8 cellular contexts compared by ENCODE assay signal in genomic region chr5:320524-321232, GRCh38. TPM values are rescaled to one million over a fixed set of nuclear protein-coding genes. Genes with fewer than 3 reads are reported as not detected.
DNase-seq lines count a peak whose midpoint lies in the region; ATAC-seq and TF ChIP-seq lines count a peak whose summit lies in the region.

No MANE protein-coding gene starts in this region.

- no peak overlapping the region for H3K4me2 ChIP-seq in neural cell (ENCODE audit: low read length)

- no peak for ATAC-seq in CD8-positive, alpha-beta T cell
- no peak for ATAC-seq in GM21717 (IDR thresholded peaks at IDR 0.05; ENCODE audit: unreplicated experiment)

- H3K27me3 Mint-ChIP-seq in CD8-positive, alpha-beta T cell (ENCODE audit: low read depth), result peaks cover 26% of the 10 kb centered on the region
- peaks cover 8% of the 10 kb centered on the region for H3K27me3 Mint-ChIP-seq in HFFc6 (ENCODE audit: insufficient read depth)

- CTCF ChIA-PET in CD8-positive, alpha-beta T cell (lab: Charles Lee), result no interaction called here

- POLR2A ChIA-PET in CD8-positive, alpha-beta T cell (lab: Charles Lee), result no interaction called here

- no peaks in the 10 kb centered on the region for H3K79me2 ChIP-seq in neural cell (replicated peaks; ENCODE audit: insufficient read depth, low read length)

- H3K4me1 Mint-ChIP-seq in CD8-positive, alpha-beta T cell (ENCODE audit: low read depth), result peaks cover 13% of the 10 kb centered on the region
- H3K4me1 Mint-ChIP-seq in HFFc6 (ENCODE audit: low read depth), result peaks cover 30% of the 10 kb centered on the region

- intact Hi-C loops in CD8-positive, alpha-beta T cell (cut with DNase I, micrococcal nuclease), result no loop called here

- no peaks in the 10 kb centered on the region for H3K36me3 ChIP-seq in CD8-positive, alpha-beta T cell (ENCODE audit: insufficient read depth, low read length)
- H3K36me3 ChIP-seq in neural cell (ENCODE audit: insufficient read depth, low read length), result no peaks in the 10 kb centered on the region

- peaks cover 20% of the 10 kb centered on the region for H3K27me3 ChIP-seq in CD8-positive, alpha-beta T cell (ENCODE audit: insufficient read depth, low read length)
- peaks cover 60% of the 10 kb centered on the region for H3K27me3 ChIP-seq in neural cell (ENCODE audit: insufficient read depth, low read depth, low read length)

- peak overlapping the region; percentile 51 for H2AFZ ChIP-seq in neural cell (ENCODE audit: low read depth, low read length)

- H3K4me3 Mint-ChIP-seq in CD8-positive, alpha-beta T cell, result peak overlapping the region; percentile 65
- H3K4me3 Mint-ChIP-seq in HFFc6, result peak overlapping the region; percentile 85

- no peak for TF ChIP-seq RAD21 in neural cell (conservative IDR thresholded peaks at IDR 0.05)

- H3K27ac Mint-ChIP-seq in CD8-positive, alpha-beta T cell, result no peak overlapping the region
- peak overlapping the region; percentile 69 for H3K27ac Mint-ChIP-seq in HFFc6

- no peaks in the 10 kb centered on the region for H3F3A ChIP-seq in neural cell (ENCODE audit: insufficient read depth, low read length, poor library complexity, severe bottlenecking)

- no peak for DNase-seq in CD8-positive, alpha-beta T cell
- DNase-seq in HFFc6, result no peak
- no peak for DNase-seq in cardiac fibroblast (ENCODE audit: low read depth in 2 of 2)
- DNase-seq in NCI-H128 (lab: John Stamatoyannopoulos, UW; ENCODE audit: unreplicated experiment), result no peak
- DNase-seq in OCI-M2 (lab: John Stamatoyannopoulos, UW; ENCODE audit: unreplicated experiment), result no peak
- DNase-seq in NCI-H1417 treated with DMSO at 0.1 percent for 48 hours (lab: John Stamatoyannopoulos, UW), result no peak

- no peaks in the 10 kb centered on the region for H4K20me1 ChIP-seq in neural cell (ENCODE audit: insufficient read depth)

- H3K27ac ChIP-seq in CD8-positive, alpha-beta T cell (ENCODE audit: low read depth, low read length), result no peak overlapping the region
- H3K27ac ChIP-seq in neural cell (ENCODE audit: low read length), result no peak overlapping the region

- no peak overlapping the region for H3K4me3 ChIP-seq in CD8-positive, alpha-beta T cell (ENCODE audit: low read depth, low read length)
- H3K4me3 ChIP-seq in cardiac fibroblast (replicated peaks in 1 of 2; ENCODE audit: low read depth in 2 of 2, low read length in 2 of 2) (peak overlapping the region; percentile 58 to 65), neural cell (ENCODE audit: low read length) (peak overlapping the region; percentile 73)

- no peak for TF ChIP-seq EP300 in neural cell (conservative IDR thresholded peaks at IDR 0.05; ENCODE audit: poor library complexity, severe bottlenecking)

- H3K9me2 ChIP-seq in neural cell (ENCODE audit: insufficient read depth, low read length), result no peaks in the 10 kb centered on the region

- peaks cover 5% of the 10 kb centered on the region for H3K4me1 ChIP-seq in CD8-positive, alpha-beta T cell (ENCODE audit: insufficient read depth, low read length)

- no peak for TF ChIP-seq CTCF in CD8-positive, alpha-beta T cell (IDR thresholded peaks at IDR 0.05)
- 0 out of 2 replicates have a peak, but pooled peaks have one; percentile 5 for TF ChIP-seq CTCF in HFFc6 (IDR thresholded peaks at IDR 0.05)
- TF ChIP-seq CTCF in cardiac fibroblast (IDR thresholded peaks at IDR 0.05; ENCODE audit: low read depth, low read length), result no peak
- no peak for TF ChIP-seq CTCF in neural cell (IDR thresholded peaks at IDR 0.05; ENCODE audit: poor library complexity, severe bottlenecking)

- H3K9ac ChIP-seq in neural cell (ENCODE audit: low read length), result peak overlapping the region; percentile 42

- peaks cover 7% of the 10 kb centered on the region for H3K36me3 Mint-ChIP-seq in CD8-positive, alpha-beta T cell
- H3K36me3 Mint-ChIP-seq in HFFc6 (ENCODE audit: low read depth), result peaks cover 16% of the 10 kb centered on the region

- no peaks in the 10 kb centered on the region for H3K9me3 Mint-ChIP-seq in CD8-positive, alpha-beta T cell
- no peaks in the 10 kb centered on the region for H3K9me3 Mint-ChIP-seq in HFFc6

- no peaks in the 10 kb centered on the region for H3K9me3 ChIP-seq in CD8-positive, alpha-beta T cell (ENCODE audit: low read length)
- peaks cover 5% of the 10 kb centered on the region for H3K9me3 ChIP-seq in neural cell (ENCODE audit: low read length)

TF ChIP-seq in neural cell, 6 proteins besides CTCF, POLR2A, EP300 and RAD21:
- TF ChIP-seq POLR2AphosphoS5 (IDR thresholded peaks at IDR 0.05) (no peak), REST (IDR thresholded peaks at IDR 0.05; ENCODE audit: borderline replicate concordance) (no peak), TAF1 (IDR thresholded peaks at IDR 0.05; ENCODE audit: low read depth) (no peak), EZH2 (IDR thresholded peaks at IDR 0.05; ENCODE audit: borderline replicate concordance, insufficient read depth, low read length, poor library complexity, severe bottlenecking) (no peak), MXI1 (conservative IDR thresholded peaks at IDR 0.05; ENCODE audit: poor library complexity, severe bottlenecking) (no peak)

RNA-seq across cellular contexts. Expression of gene AHRR, which starts 0.8 kb away (rescaled TPM):
- under 1 TPM; 0.14 to 0.22 TPM for total RNA-seq in CD8-positive, alpha-beta T cell
- total RNA-seq in HFFc6 (2021; fragmentation: NEBNext Ultra II Directional; extraction: Animal tissue kit (Norgen Biotek cat#: 25700)), result 10 to 100 TPM; 30.9 to 55.7 (median 51.9) TPM
- 0.26 and 0.90 TPM in 2 replicates for polyA plus RNA-seq in neural cell
- polyA minus RNA-seq in neural cell, result 0.49 TPM in 1 of 2 replicates, not detected in the other

RNA-seq across cellular contexts. Expression of gene PDCD6, which starts 49.2 kb away (rescaled TPM):
- 10 to 100 TPM; 34.4 to 38.7 TPM for total RNA-seq in CD8-positive, alpha-beta T cell
- total RNA-seq in HFFc6 (2021; fragmentation: NEBNext Ultra II Directional; extraction: Animal tissue kit (Norgen Biotek cat#: 25700)), result 100 to 1,000 TPM in 3 of 6 experiments, 10 to 100 TPM in 3; 89.5 to 108 (median 99.1) TPM
- polyA plus RNA-seq in neural cell, result 207 TPM in 2 replicates
- polyA minus RNA-seq in neural cell, result 46.7 and 55.7 TPM in 2 replicates

Comparison
In these comparisons a context has a peak if more than half of its experiments do, and no peak if none do; other contexts are left out.
1. RNA of gene AHRR, which starts 0.8 kb away (total RNA-seq): 30.9 to 55.7 TPM in HFFc6; 0.14 to 0.22 TPM in CD8-positive, alpha-beta T cell; every median in the first group is over 10 times any median in the second.